27 cellular contexts compared by ENCODE assay signal in the genomic region with DNA sequence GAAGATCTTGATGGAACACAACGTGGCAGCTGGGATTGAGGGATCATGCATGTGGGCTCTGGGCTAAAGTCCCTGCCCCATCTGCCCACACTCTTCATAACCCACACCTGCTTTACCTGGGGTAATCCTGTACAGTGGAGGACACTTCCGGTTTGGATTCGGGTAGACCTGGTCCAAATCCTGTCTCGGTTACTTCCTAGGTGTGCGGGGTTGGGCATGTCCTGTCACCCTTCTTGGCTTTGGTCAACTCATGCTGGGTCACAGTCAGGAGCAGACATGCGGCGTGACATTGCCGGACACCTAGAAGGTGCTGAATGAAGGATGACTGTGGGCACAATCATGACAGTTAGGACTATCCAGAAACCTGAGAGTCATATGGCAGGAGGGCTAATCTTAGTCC. TPM values are rescaled to one million over a fixed set of nuclear protein-coding genes. Genes with fewer than 3 reads are reported as not detected.
"Had no signal": no experiment of that assay in that cellular context is flagged by ENCODE, and none has a peak within 500 bp of the region (broad histone marks: within the 10 kb centered on the region; RNA-seq: fewer than 3 reads in every experiment).

No MANE protein-coding gene starts in this region.

- ATAC-seq: PC-3, SK-N-SH treated with all-trans-retinoic acid at 6 μM for 48 hours had no signal

- DNase-seq: MM.1S; MV-4-11; NCI-H1092; NCI-H1105; NCI-H1417 treated with DMSO at 0.1 percent for 48 hours; NCI-H1436 treated with DMSO at 0.1 percent for 48 hours; NCI-H187 treated with DMSO at 0.1 percent for 48 hours; NCI-H2029; NCI-H2081; NCI-H2171 treated with DMSO at 0.1 percent for 48 hours; NCI-H2227 treated with DMSO at 0.1 percent for 48 hours; NCI-H345; NCI-H510A; NCI-H524; NCI-H69; NCI-H748 treated with DMSO at 0.1 percent for 48 hours; NK-92 treated with Interleukin-12 subunit alpha and Interleukin-12 subunit beta, amount 100 ng/mL, for 24 hours; Peyer's patch; RPMI8226; SHP77; SIG-M5; SJCRH30 had no signal

RNA-seq across cellular contexts. Expression of gene WSCD2, which starts 30.7 kb away (rescaled TPM):
- total RNA-seq: LHCN-M2, MCF 10A, PC-3, SJCRH30, SK-MEL-5 had no signal
